In the genomic region with DNA sequence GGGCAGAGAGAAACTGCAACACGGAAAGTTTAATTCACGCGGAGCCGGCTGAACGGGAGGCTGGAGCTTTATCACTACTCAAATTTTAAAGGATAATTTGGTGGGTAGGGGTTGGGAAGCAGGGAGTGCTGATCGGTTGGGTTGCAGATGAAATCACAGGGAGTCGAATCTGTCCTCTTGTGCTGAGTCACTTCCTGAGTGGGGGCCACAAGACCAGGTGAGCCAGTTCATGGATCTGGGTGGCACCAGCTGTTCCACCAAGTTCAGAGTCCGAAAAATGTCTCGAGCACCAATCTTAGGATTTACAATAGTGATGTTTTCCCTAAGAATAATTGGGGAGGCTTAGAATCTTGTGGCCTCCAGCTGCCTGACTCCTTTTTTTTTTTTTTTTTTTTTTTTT, we compare ENCODE assay signal across 22 cellular contexts. TPM values are rescaled to one million over a fixed set of nuclear protein-coding genes. Genes with fewer than 3 reads are reported as not detected.
"Had no signal": no experiment of that assay in that cellular context is flagged by ENCODE, and none has a peak within 500 bp of the region (broad histone marks: within the 10 kb centered on the region; RNA-seq: fewer than 3 reads in every experiment).

No MANE protein-coding gene starts in this region.

- H3K27ac ChIP-seq: gastrocnemius medialis had no signal

- DNase-seq: activated CD4-positive, alpha-beta T cell treated with anti-CD3 and anti-CD28 coated beads, Interleukin-2, amount 10 ng/mL, durations not matched to agents 24 days and 14 days; activated CD4-positive, CD25-positive, alpha-beta regulatory T cell; activated CD8-positive, alpha-beta T cell treated with anti-CD3 and anti-CD28 coated beads for 36 hours; activated naive CD4-positive, alpha-beta T cell treated with anti-CD3 and anti-CD28 coated beads, Interleukin-2, amount 50 U/mL, for 16 hours; activated T-cell treated with anti-CD3 and anti-CD28 coated beads, Interleukin-2, amount 50 U/mL, for 24 hours; aorta; cerebellar nuclear complex; cortex of kidney; effector CD4-positive, alpha-beta T cell; gastrocnemius medialis; head of caudate nucleus; kidney; occipital lobe; retina; stimulated activated CD4-positive, alpha-beta T cell treated with anti-CD3 and anti-CD28 coated beads, Interleukin-12 subunit alpha, Interleukin-12 subunit beta, amount 100 ng/mL, for 4 hours; stimulated activated CD4-positive, alpha-beta T cell treated with anti-CD3 and anti-CD28 coated beads, Interleukin-1b, Interleukin-23, amount 100 ng/mL, for 48 hours; stimulated activated CD8-positive, alpha-beta memory T cell treated with anti-CD3 and anti-CD28 coated beads, Interleukin-4, amount 100 ng/mL, for 48 hours; stimulated activated naive CD4-positive, alpha-beta T cell; T1000 had no signal

- H3K4me1 ChIP-seq: gastrocnemius medialis had no signal

- H3K4me3 ChIP-seq: gastrocnemius medialis had no signal

- H3K36me3 ChIP-seq: gastrocnemius medialis had no signal

- H3K9me3 ChIP-seq: gastrocnemius medialis had no signal

- ATAC-seq: activated CD8-positive, alpha-beta T cell treated with anti-CD3 and anti-CD28 coated beads for 36 hours; esophagus mucosa; gastrocnemius medialis; left lobe of liver had no signal

RNA-seq across cellular contexts. Expression of gene PRAP1, which starts 3.6 kb away (rescaled TPM):
- polyA plus RNA-seq: neural cell had no signal

RNA-seq across cellular contexts. Expression of gene CALY, which starts 6.9 kb away (rescaled TPM):
- polyA plus RNA-seq: aorta had no signal

RNA-seq across cellular contexts. Expression of gene FUOM, which starts 14.3 kb away (rescaled TPM):
- polyA plus RNA-seq: neural cell had no signal
